ENCODE assay signal across 4 cellular contexts in the genomic region with DNA sequence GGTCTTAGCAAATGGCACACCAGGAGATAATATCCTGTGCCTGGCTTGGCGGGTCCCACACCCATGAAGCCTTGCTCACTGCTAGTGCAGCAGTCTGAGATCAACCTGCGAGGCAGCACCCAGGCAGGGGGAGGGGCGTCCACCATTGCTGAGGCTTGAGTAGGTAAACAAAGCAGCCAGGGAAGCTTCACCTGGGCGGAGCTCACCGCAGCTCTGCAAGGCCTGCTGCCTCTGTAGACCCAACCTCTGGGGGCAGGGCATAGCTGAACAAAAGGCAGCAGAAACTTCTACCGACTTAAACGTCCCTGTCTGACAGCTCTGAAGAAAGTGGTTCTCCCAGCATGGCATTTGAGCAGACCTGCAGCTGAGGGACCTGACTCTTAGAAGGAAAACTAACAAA. TPM values are rescaled to one million over a fixed set of nuclear protein-coding genes. Genes with fewer than 3 reads are reported as not detected.
"Had no signal": no experiment of that assay in that cellular context is flagged by ENCODE, and none has a peak within 500 bp of the region (broad histone marks: within the 10 kb centered on the region; RNA-seq: fewer than 3 reads in every experiment).

No MANE protein-coding gene starts in this region.

RNA-seq across cellular contexts. Expression of gene PRR15, which starts 35.1 kb away (rescaled TPM):
- total RNA-seq: K562, Right ventricle myocardium superior, SK-MEL-5 had no signal
- polyA plus RNA-seq: IgD-negative memory B cell, K562 had no signal
